In genomic region chr10:114499630-114500190, GRCh38 we compare ENCODE assay signal across 8 cellular contexts.
DNase-seq lines count a peak whose midpoint lies in the region; ATAC-seq and TF ChIP-seq lines count a peak whose summit lies in the region.

No MANE protein-coding gene starts in this region.

- no peak overlapping the region for H2BK15ac ChIP-seq in IMR-90 (ENCODE audit: low read depth, low read length)

- H3K36me3 ChIP-seq in IMR-90 (ENCODE audit: control insufficient read depth, insufficient read depth, low read length) (no peaks in the 10 kb centered on the region), neutrophil (no peaks in the 10 kb centered on the region)

- dilution Hi-C loops in IMR-90 (cut with HindIII; ENCODE audit: low sequenced_read_pairs, unreplicated experiment) = no loop called here

- no peak overlapping the region for H3K23ac ChIP-seq in IMR-90 (ENCODE audit: low read depth, low read length)

- H3K27ac ChIP-seq in IMR-90 (ENCODE audit: insufficient read depth, low read length) (no peak overlapping the region), neutrophil (peak overlapping the region; percentile 76)

- TF ChIP-seq POLR2A in IMR-90 (IDR thresholded peaks at IDR 0.05; ENCODE audit: low read depth, low read length) = no peak

- H2AFZ ChIP-seq in IMR-90 (replicated peaks; ENCODE audit: low read length, poor library complexity) = no peak overlapping the region

- H3K4me3 ChIP-seq in IMR-90 (ENCODE audit: insufficient read depth, low read depth, low read length) (no peak overlapping the region), neutrophil (ENCODE audit: low read depth in 1 of 2, low read length in 1 of 2) (peak overlapping the region in 1 of 2 experiments; percentile 18)

- CTCF ChIA-PET in IMR-90 (lab: Yijun Ruan, JAX) = no interaction called here

- in situ Hi-C loops in IMR-90 (cut with MboI; ENCODE audit: low sequenced_read_pairs) = no loop called here

- no peak overlapping the region for H3K4me2 ChIP-seq in IMR-90 (ENCODE audit: low read depth, low read length)

- no peaks in the 10 kb centered on the region for H3K4me1 ChIP-seq in IMR-90 (ENCODE audit: control insufficient read depth, insufficient read depth, low read length)
- H3K4me1 ChIP-seq in neutrophil (ENCODE audit: control insufficient read depth in 1 of 2, insufficient read depth in 1 of 2, low read depth in 1 of 2, low read length in 1 of 2) = peaks cover 16 to 20% of the 10 kb centered on the region in 2 experiments

- peaks cover 14% of the 10 kb centered on the region for H3K27me3 ChIP-seq in IMR-90 (ENCODE audit: control insufficient read depth, insufficient read depth, low read length)
- no peaks in the 10 kb centered on the region for H3K27me3 ChIP-seq in neutrophil

- H2BK5ac ChIP-seq in IMR-90 (ENCODE audit: low read depth, low read length, poor library complexity, severe bottlenecking) = no peak overlapping the region

- no peak overlapping the region for H4K91ac ChIP-seq in IMR-90 (ENCODE audit: insufficient read depth, low read depth, low read length)

- POLR2A ChIA-PET in IMR-90 (lab: Charles Lee; ENCODE audit: unreplicated experiment) = no interaction called here

- H2AK5ac ChIP-seq in IMR-90 (ENCODE audit: low read depth, low read length) = no peak overlapping the region

- no peaks in the 10 kb centered on the region for H3K9me3 ChIP-seq in IMR-90 (ENCODE audit: control insufficient read depth, insufficient read depth, low read length)
- no peaks in the 10 kb centered on the region for H3K9me3 ChIP-seq in neutrophil

- no peak overlapping the region for H4K8ac ChIP-seq in IMR-90 (ENCODE audit: low read depth in 2 of 2, low read length in 2 of 2)

- peak; percentile 12 for ATAC-seq in GM19395 (IDR thresholded peaks at IDR 0.05; ENCODE audit: unreplicated experiment)
- no peak for ATAC-seq in IMR-90 (ENCODE audit: low read depth)
- ATAC-seq in HG03280 (IDR thresholded peaks at IDR 0.05; ENCODE audit: unreplicated experiment) = no peak
- no peak for ATAC-seq in GM18858 (IDR thresholded peaks at IDR 0.05; ENCODE audit: unreplicated experiment)

- H4K20me1 ChIP-seq in IMR-90 (ENCODE audit: insufficient read depth, low read length) = no peaks in the 10 kb centered on the region

- H2AK9ac ChIP-seq in IMR-90 (replicated peaks; ENCODE audit: low read depth, low read length, poor library complexity) = no peak overlapping the region

- DNase-seq in IMR-90 = no peak
- peak; percentile 66 for DNase-seq in activated T-cell treated with anti-CD3 and anti-CD28 coated beads for 4 hours
- no peak for DNase-seq in NCI-H2171 (lab: John Stamatoyannopoulos, UW)
- no peak for DNase-seq in NCI-H2227 treated with DMSO at 0.1 percent for 48 hours (lab: John Stamatoyannopoulos, UW)

- TF ChIP-seq RAD21 in IMR-90 (IDR thresholded peaks at IDR 0.05; ENCODE audit: low read length) = no peak

- BruUV-seq in IMR-90 (replicated peaks; lab: Mats Ljungman, UMichigan) = no TSS peak

- no peak overlapping the region for H3K14ac ChIP-seq in IMR-90 (replicated peaks; ENCODE audit: low read depth, low read length)

- TF ChIP-seq CTCF in IMR-90 (conservative IDR thresholded peaks at IDR 0.05; ENCODE audit: low read depth, low read length) = no peak
- TF ChIP-seq CTCF in neutrophil (IDR thresholded peaks at IDR 0.05) = no peak

- no peak overlapping the region for H4K5ac ChIP-seq in IMR-90 (ENCODE audit: low read depth, low read length)

- H3K79me1 ChIP-seq in IMR-90 (ENCODE audit: low read depth in 1 of 2, low read length in 2 of 2) = no peaks in the 10 kb centered on the region

- H3K9me1 ChIP-seq in IMR-90 (ENCODE audit: insufficient read depth, low read length) = no peaks in the 10 kb centered on the region

- WGBS in IMR-90 (ENCODE audit: extremely low coverage in 2 of 2, insufficient read length in 1 of 2), 2 experiments = 91% methylated on average over 6 of the region's 8 CpGs; no CpG with 5 or more reads in 1 of the 2 experiments

- intact Hi-C loops in IMR-90 (cut with micrococcal nuclease) = no loop called here

- H3K18ac ChIP-seq in IMR-90 (ENCODE audit: low read depth, low read length) = no peak overlapping the region

- H3K4ac ChIP-seq in IMR-90 (ENCODE audit: low read depth, low read length) = no peak overlapping the region

- H3K9ac ChIP-seq in IMR-90 (ENCODE audit: low read depth, low read length) = no peak overlapping the region

- H2BK120ac ChIP-seq in IMR-90 (ENCODE audit: low read depth, low read length) = no peak overlapping the region

- H3K56ac ChIP-seq in IMR-90 (ENCODE audit: extremely low read depth, insufficient read depth, low read length) = no peak overlapping the region

- no peak overlapping the region for H2BK20ac ChIP-seq in IMR-90 (ENCODE audit: low read depth, low read length)

TF ChIP-seq in IMR-90, 13 proteins besides CTCF, POLR2A, EP300 and RAD21:
- TF ChIP-seq USF2 (IDR thresholded peaks at IDR 0.05; ENCODE audit: low read depth, low read length) (no peak), MAFK (IDR thresholded peaks at IDR 0.05; ENCODE audit: low read depth, low read length) (peak; percentile 75)
